Comparison of ENCODE assay signal across 9 cellular contexts in the genomic region with DNA sequence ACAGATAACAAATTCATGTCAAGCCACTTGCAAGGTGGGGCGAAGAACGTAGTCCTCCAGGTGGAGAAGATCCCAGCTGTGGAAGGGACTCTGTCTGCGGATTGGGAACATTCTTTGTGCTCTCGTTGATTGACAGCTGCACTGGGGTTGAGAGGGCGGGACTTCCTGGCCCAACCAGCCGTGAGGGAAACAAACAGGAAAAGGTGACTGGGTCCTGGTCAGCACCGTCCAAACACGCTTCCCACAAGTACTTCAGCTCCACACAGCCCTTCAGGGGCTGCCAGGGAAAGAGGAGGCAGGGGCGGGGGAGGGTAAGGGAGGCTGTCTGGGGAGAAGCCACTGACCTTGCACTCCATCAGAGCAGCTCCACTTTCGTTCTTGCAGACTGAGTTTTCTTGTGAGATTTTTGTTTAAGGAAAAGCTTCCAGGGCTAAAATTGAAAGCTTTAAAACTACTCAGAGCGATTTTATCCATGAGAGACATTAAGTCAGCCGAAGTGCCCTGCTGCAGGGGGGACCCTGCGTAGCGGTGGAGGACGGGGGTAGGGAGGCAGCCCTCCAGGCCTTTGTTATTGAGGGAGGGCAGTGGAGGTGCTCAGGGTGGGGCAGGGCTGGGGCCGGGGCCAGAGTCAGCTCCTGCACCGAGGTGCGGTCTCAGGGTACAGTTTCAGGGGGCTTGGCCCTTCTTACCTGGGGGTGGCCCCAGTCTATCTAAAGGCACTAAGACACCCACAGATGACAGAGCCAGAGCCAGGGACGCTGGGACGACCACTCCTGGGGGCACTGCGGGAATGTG. TPM values are rescaled to one million over a fixed set of nuclear protein-coding genes. Genes with fewer than 3 reads are reported as not detected.
DNase-seq lines count a peak whose midpoint lies in the region; ATAC-seq, FAIRE-seq and TF ChIP-seq lines count a peak whose summit lies in the region.
"Had no signal": no experiment of that assay in that cellular context is flagged by ENCODE, and none has a peak within 500 bp of the region (broad histone marks: within the 10 kb centered on the region; RNA-seq: fewer than 3 reads in every experiment).

No MANE protein-coding gene starts in this region.

- DNase-seq in M059J (ENCODE audit: low read depth) = peak; percentile 68
- DNase-seq in bronchial epithelial cell (ENCODE audit: low read depth) = peak; percentile 49
- DNase-seq in lung (ENCODE audit: low spot score) = no peak
- no peak for DNase-seq in tibial artery
- DNase-seq in stimulated activated CD4-positive, alpha-beta T cell treated with anti-CD3 and anti-CD28 coated beads, Interleukin-4, amount 100 ng/mL, for 4 hours = no peak
- DNase-seq in NCI-H2196 (lab: John Stamatoyannopoulos, UW; ENCODE audit: unreplicated experiment) = no peak
- DNase-seq: right lobe of liver had no signal

- no peak for FAIRE-seq in bronchial epithelial cell (lab: Jason Lieb, UNC)

- H3K4me3 ChIP-seq in bronchial epithelial cell (ENCODE audit: low read depth, low read length) = no peak overlapping the region
- H3K4me3 ChIP-seq in lung = no peak overlapping the region
- H3K4me3 ChIP-seq in tibial artery = peak overlapping the region in 1 of 2 donors; percentile 8
- H3K4me3 ChIP-seq: right lobe of liver had no signal

- H3K27me3 ChIP-seq in bronchial epithelial cell (ENCODE audit: control insufficient read depth, insufficient read depth, low read length) (no peaks in the 10 kb centered on the region), lung (ENCODE audit: control insufficient read depth, insufficient read depth) (no peaks in the 10 kb centered on the region), tibial artery (peaks cover 0 to 11% of the 10 kb centered on the region in 2 donors)
- H3K27me3 ChIP-seq: right lobe of liver had no signal

- H3K9me3 ChIP-seq in lung (ENCODE audit: control insufficient read depth in 2 of 2, insufficient read depth in 1 of 2, low read length in 1 of 2) (no peaks in the 10 kb centered on the region), tibial artery (no peaks in the 10 kb centered on the region)
- H3K9me3 ChIP-seq: right lobe of liver had no signal

- TF ChIP-seq CTCF in C4-2B (conservative IDR thresholded peaks at IDR 0.05) (no peak), bronchial epithelial cell (IDR thresholded peaks at IDR 0.05; ENCODE audit: insufficient read depth, low read length, severe bottlenecking) (no peak), lung (IDR thresholded peaks at IDR 0.05; ENCODE audit: control extremely low read depth, extremely low read depth) (no peak), tibial artery (IDR thresholded peaks at IDR 0.05) (no peak)

- H3K4me1 ChIP-seq in lung (ENCODE audit: control insufficient read depth in 2 of 2, insufficient read depth in 2 of 2, low read length in 2 of 2) (no peaks in the 10 kb centered on the region), tibial artery (peaks cover 0 to 5% (median 0%) of the 10 kb centered on the region in 4 donors)
- H3K4me1 ChIP-seq: right lobe of liver had no signal

- ATAC-seq in lung (ENCODE audit: insufficient read depth, low FRiP score) = peak; percentile 21
- ATAC-seq in HG03159 (IDR thresholded peaks at IDR 0.05; ENCODE audit: unreplicated experiment) = no peak

- H3K36me3 ChIP-seq in bronchial epithelial cell (ENCODE audit: control insufficient read depth, insufficient read depth, low read length) (no peaks in the 10 kb centered on the region), lung (ENCODE audit: control insufficient read depth in 2 of 2, insufficient read depth in 2 of 2, low read length in 2 of 2) (no peaks in the 10 kb centered on the region), tibial artery (no peaks in the 10 kb centered on the region)
- H3K36me3 ChIP-seq: right lobe of liver had no signal

- 76 to 86% methylated on average over 21 of the region's 21 CpGs for WGBS in lung, 2 donors

- intact Hi-C loops in tibial artery (cut with DNase I; ENCODE audit: low total_unique reads) = no loop called here

- peak overlapping the region; percentile 8 for H3K27ac ChIP-seq in C4-2B
- H3K27ac ChIP-seq in lung (ENCODE audit: low read depth in 1 of 2, low read length in 1 of 2) = no peak overlapping the region
- peak overlapping the region in 1 of 2 donors; percentile 4 for H3K27ac ChIP-seq in tibial artery
- H3K27ac ChIP-seq: right lobe of liver had no signal

RNA-seq across cellular contexts. Expression of gene STUM, which starts 21.6 kb away (rescaled TPM):
- total RNA-seq in M059J (2014; rRNA removed; shearing (Covaris generic)) = not detected in 2 replicates
- total RNA-seq in bronchial epithelial cell (not detected in 2 replicates), lung (under 1 TPM; 0.51 to 0.58 TPM)
- polyA plus RNA-seq in lung = under 1 TPM; 0.09 to 0.45 TPM

Comparison
In these comparisons a context has a peak if more than half of its experiments do, and no peak if none do; other contexts are left out.
1. DNase-seq: peak in M059J (single experiment) and bronchial epithelial cell (single experiment); none in lung (single experiment), tibial artery (0 of 2), stimulated activated CD4-positive, alpha-beta T cell treated with anti-CD3 and anti-CD28 coated beads, Interleukin-4, amount 100 ng/mL, for 4 hours (0 of 2) and NCI-H2196 (single experiment).